Comparison of ENCODE assay signal across 15 cellular contexts in genomic region chr1:210857724-210858123, GRCh38.
A peak's percentile ranks its signal among the peaks of the same experiment; 100 is the strongest.
DNase-seq lines count a peak whose midpoint lies in the region; ATAC-seq, FAIRE-seq and TF ChIP-seq lines count a peak whose summit lies in the region.
"Had no signal": no experiment of that assay in that cellular context is flagged by ENCODE, and none has a peak within 500 bp of the region (broad histone marks: within the 10 kb centered on the region; RNA-seq: fewer than 3 reads in every experiment).

No MANE protein-coding gene starts in this region.

- no peak overlapping the region for H3K27ac ChIP-seq in A549
- H3K27ac ChIP-seq in astrocyte (ENCODE audit: low read depth, low read length): no peak overlapping the region

- TF ChIP-seq EP300 in A549 (IDR thresholded peaks at IDR 0.05): no peak

- H3K27ac Mint-ChIP-seq in astrocyte (ENCODE audit: unreplicated experiment): peak overlapping the region; percentile 44
- H3K27ac Mint-ChIP-seq in activated naive CD8-positive, alpha-beta T cell treated with anti-CD3 and anti-CD28 coated beads, Interleukin-2, amount 50 U/mL, for 24 hours: no peak overlapping the region
- H3K27ac Mint-ChIP-seq: CD14-positive monocyte; CD8-positive, alpha-beta T cell; GM23338 had no signal

- peaks cover 5% of the 10 kb centered on the region for H3K27me3 Mint-ChIP-seq in astrocyte (ENCODE audit: low read depth, unreplicated experiment)
- no peaks in the 10 kb centered on the region for H3K27me3 Mint-ChIP-seq in activated naive CD8-positive, alpha-beta T cell treated with anti-CD3 and anti-CD28 coated beads, Interleukin-2, amount 50 U/mL, for 24 hours

- H3K4me1 ChIP-seq in A549 (peaks cover 9% of the 10 kb centered on the region; the same call in 2 of the 3 replicates), astrocyte (ENCODE audit: insufficient read depth, low read length) (peaks cover 4% of the 10 kb centered on the region)
- H3K4me1 ChIP-seq: Caco-2 had no signal

- ATAC-seq in A549 (no peak), GM19455 (IDR thresholded peaks at IDR 0.05; ENCODE audit: unreplicated experiment) (no peak)
- ATAC-seq in activated naive CD8-positive, alpha-beta T cell treated with anti-CD3 and anti-CD28 coated beads, Interleukin-2, amount 50 U/mL, for 24 hours: no peak
- ATAC-seq: CD8-positive, alpha-beta T cell; GM12878; GM23338 had no signal

- no peak for TF ChIP-seq CTCF in A549 (IDR thresholded peaks at IDR 0.05)
- TF ChIP-seq CTCF in astrocyte (IDR thresholded peaks at IDR 0.05; ENCODE audit: insufficient read depth, low read depth, low read length): no peak

- H3K4me1 Mint-ChIP-seq in astrocyte (ENCODE audit: low read depth, unreplicated experiment): peaks cover 13% of the 10 kb centered on the region
- no peaks in the 10 kb centered on the region for H3K4me1 Mint-ChIP-seq in activated naive CD8-positive, alpha-beta T cell treated with anti-CD3 and anti-CD28 coated beads, Interleukin-2, amount 50 U/mL, for 24 hours
- H3K4me1 Mint-ChIP-seq: CD14-positive monocyte, GM23338 had no signal

- H3K79me2 ChIP-seq in astrocyte (ENCODE audit: insufficient read depth, low read length): no peaks in the 10 kb centered on the region

- no peaks in the 10 kb centered on the region for H3K36me3 ChIP-seq in astrocyte (ENCODE audit: insufficient read depth, low read length)

- H3K9me3 ChIP-seq in A549 (no peaks in the 10 kb centered on the region), astrocyte (ENCODE audit: insufficient read depth, low read depth, low read length) (no peaks in the 10 kb centered on the region)
- H3K9me3 ChIP-seq: Caco-2 had no signal

- H3K9ac ChIP-seq in astrocyte (ENCODE audit: low read length): no peak overlapping the region

- FAIRE-seq in A549 (lab: Jason Lieb, UNC): no peak
- FAIRE-seq in astrocyte (lab: Jason Lieb, UNC): no peak
- FAIRE-seq: GM12878, GM18507 had no signal

- TF ChIP-seq RAD21 in A549 (conservative IDR thresholded peaks at IDR 0.05 in 1 of 2, IDR thresholded peaks at IDR 0.05 in 1 of 2): no peak

- CTCF ChIA-PET in A549 (lab: Yijun Ruan, JAX): interaction anchor here (1.0 to 1.1 kb wide), 2 partner anchors 19 to 277 kb away, joined by 3 to 4 read pairs; no protein-coding TSS in a partner anchor

- no peaks in the 10 kb centered on the region for H3K9me3 Mint-ChIP-seq in astrocyte (ENCODE audit: unreplicated experiment)
- H3K9me3 Mint-ChIP-seq in activated naive CD8-positive, alpha-beta T cell treated with anti-CD3 and anti-CD28 coated beads, Interleukin-2, amount 50 U/mL, for 24 hours: no peaks in the 10 kb centered on the region
- H3K9me3 Mint-ChIP-seq: CD14-positive monocyte; CD8-positive, alpha-beta T cell; GM23338 had no signal

- H3K27me3 ChIP-seq in astrocyte (ENCODE audit: insufficient read depth, low read length): no peaks in the 10 kb centered on the region

- no peak overlapping the region for H3K4me3 Mint-ChIP-seq in astrocyte (ENCODE audit: unreplicated experiment)
- H3K4me3 Mint-ChIP-seq in activated naive CD8-positive, alpha-beta T cell treated with anti-CD3 and anti-CD28 coated beads, Interleukin-2, amount 50 U/mL, for 24 hours: no peak overlapping the region
- H3K4me3 Mint-ChIP-seq: CD14-positive monocyte; CD8-positive, alpha-beta T cell; GM23338 had no signal

- no peak for TF ChIP-seq POLR2A in A549 (IDR thresholded peaks at IDR 0.05; ENCODE audit: low read length)

- H4K20me1 ChIP-seq in astrocyte (ENCODE audit: insufficient read depth, low read length): no peaks in the 10 kb centered on the region

- no peak overlapping the region for H2AFZ ChIP-seq in astrocyte (ENCODE audit: low read depth, low read length)
- H2AFZ ChIP-seq: GM23338 had no signal

- H3K4me2 ChIP-seq in A549 (peak overlapping the region; percentile 2; the same call in 1 of the 3 replicates), astrocyte (ENCODE audit: low read length) (no peak overlapping the region)
- H3K4me2 ChIP-seq: GM23338 had no signal

- H3K4me3 ChIP-seq in A549: no peak overlapping the region
- no peak overlapping the region for H3K4me3 ChIP-seq in astrocyte (ENCODE audit: insufficient read depth, low read depth, low read length)
- H3K4me3 ChIP-seq: GM12878, GM23338 had no signal

- POLR2A ChIA-PET in A549 (lab: Yijun Ruan, JAX): no interaction called here

- 49% methylated on average over 1 of the region's 1 CpG for WGBS in A549 (ENCODE audit: missing lambda C conversion rate)

- DNase-seq in A549 (ENCODE audit: low read depth in 1 of 2, low spot score in 1 of 2) (no peak), CMK (ENCODE audit: low read depth) (peak; percentile 48), NCI-H446 treated with DMSO at 0.1 percent for 48 hours (lab: John Stamatoyannopoulos, UW) (peak; percentile 17), astrocyte (ENCODE audit: low read depth) (peak; percentile 14), NCI-H1930 (lab: John Stamatoyannopoulos, UW) (no peak), NCI-H82 treated with DMSO at 0.1 percent for 48 hours (lab: John Stamatoyannopoulos, UW; ENCODE audit: unreplicated experiment) (no peak)
- DNase-seq in activated naive CD8-positive, alpha-beta T cell treated with anti-CD3 and anti-CD28 coated beads, Interleukin-2, amount 50 U/mL, for 24 hours: no peak
- DNase-seq: Caco-2; CD8-positive, alpha-beta T cell; H7 had no signal

- H3K36me3 Mint-ChIP-seq in astrocyte (ENCODE audit: low read depth, unreplicated experiment): peaks cover 7% of the 10 kb centered on the region
- no peaks in the 10 kb centered on the region for H3K36me3 Mint-ChIP-seq in activated naive CD8-positive, alpha-beta T cell treated with anti-CD3 and anti-CD28 coated beads, Interleukin-2, amount 50 U/mL, for 24 hours (ENCODE audit: low read depth)
- H3K36me3 Mint-ChIP-seq: CD14-positive monocyte; CD8-positive, alpha-beta T cell had no signal

TF ChIP-seq in A549, 52 proteins besides CTCF, POLR2A, EP300 and RAD21:
- TF ChIP-seq E2F6 (IDR thresholded peaks at IDR 0.05; ENCODE audit: borderline replicate concordance, low read depth) (no peak), FOSL2 (IDR thresholded peaks at IDR 0.05) (no peak), FOSL2 (CRISPR knock-in tag; IDR thresholded peaks at IDR 0.05) (peak; percentile 46)

Comparison
In these comparisons a context has a peak if more than half of its experiments do, and no peak if none do; other contexts are left out.
1. DNase-seq: peak in CMK (single experiment), NCI-H446 treated with DMSO at 0.1 percent for 48 hours (single experiment) and astrocyte (single experiment); none in A549 (0 of 2), NCI-H1930 (0 of 2), NCI-H82 treated with DMSO at 0.1 percent for 48 hours (single experiment) and activated naive CD8-positive, alpha-beta T cell treated with anti-CD3 and anti-CD28 coated beads, Interleukin-2, amount 50 U/mL, for 24 hours (single experiment).